ENCODE assay signal across 8 cellular contexts in genomic region chr19:35935911-35936737, GRCh38. TPM values are rescaled to one million over a fixed set of nuclear protein-coding genes. Genes with fewer than 3 reads are reported as not detected.
A peak's percentile ranks its signal among the peaks of the same experiment; 100 is the strongest.
DNase-seq lines count a peak whose midpoint lies in the region; ATAC-seq and TF ChIP-seq lines count a peak whose summit lies in the region.

A gene with protein sequence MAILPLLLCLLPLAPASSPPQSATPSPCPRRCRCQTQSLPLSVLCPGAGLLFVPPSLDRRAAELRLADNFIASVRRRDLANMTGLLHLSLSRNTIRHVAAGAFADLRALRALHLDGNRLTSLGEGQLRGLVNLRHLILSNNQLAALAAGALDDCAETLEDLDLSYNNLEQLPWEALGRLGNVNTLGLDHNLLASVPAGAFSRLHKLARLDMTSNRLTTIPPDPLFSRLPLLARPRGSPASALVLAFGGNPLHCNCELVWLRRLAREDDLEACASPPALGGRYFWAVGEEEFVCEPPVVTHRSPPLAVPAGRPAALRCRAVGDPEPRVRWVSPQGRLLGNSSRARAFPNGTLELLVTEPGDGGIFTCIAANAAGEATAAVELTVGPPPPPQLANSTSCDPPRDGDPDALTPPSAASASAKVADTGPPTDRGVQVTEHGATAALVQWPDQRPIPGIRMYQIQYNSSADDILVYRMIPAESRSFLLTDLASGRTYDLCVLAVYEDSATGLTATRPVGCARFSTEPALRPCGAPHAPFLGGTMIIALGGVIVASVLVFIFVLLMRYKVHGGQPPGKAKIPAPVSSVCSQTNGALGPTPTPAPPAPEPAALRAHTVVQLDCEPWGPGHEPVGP (plus strand): TSS chr19:35936374. CDS start chr19:35939426, 3,052 bp downstream.

- in situ Hi-C loops in GM13977 (cut with MboI; ENCODE audit: low pct_unique_long_range_greater_than_20kb, low sequenced_read_pairs, unreplicated experiment), result no loop called here

- H3K4me3 ChIP-seq in coronary artery, result peak within 1 kb of the TSS; percentile 87

- ATAC-seq in left lobe of liver, result peak; percentile 64
- ATAC-seq in HG02610 (IDR thresholded peaks at IDR 0.05; ENCODE audit: unreplicated experiment), result no peak
- no peak for ATAC-seq in GM19452 (IDR thresholded peaks at IDR 0.05; ENCODE audit: unreplicated experiment)

- TF ChIP-seq CTCF in GM13977 (IDR thresholded peaks at IDR 0.05; ENCODE audit: extremely low read depth, insufficient read depth, missing control alignments) (no peak), coronary artery (IDR thresholded peaks at IDR 0.05) (no peak)

- DNase-seq in GM13977 (ENCODE audit: low spot score), result peak; percentile 89
- DNase-seq in NCI-H2227 (lab: John Stamatoyannopoulos, UW; ENCODE audit: unreplicated experiment), result peak; percentile 100
- peak; percentile 74 for DNase-seq in activated CD4-positive, alpha-beta T cell treated with anti-CD3 and anti-CD28 coated beads for 48 hours
- DNase-seq in coronary artery (ENCODE audit: low spot score), result peak; percentile 78
- DNase-seq in left lobe of liver (ENCODE audit: low spot score), result peak; percentile 75
- DNase-seq in stimulated activated CD4-positive, alpha-beta T cell treated with anti-CD3 and anti-CD28 coated beads, Interleukin-15, amount 100 ng/mL, for 24 hours, result peak; percentile 83

- H3K27ac ChIP-seq in coronary artery, result peak within 1 kb of the TSS; percentile 51 to 93

RNA-seq across cellular contexts. Expression of the gene that starts here (rescaled TPM):
- total RNA-seq in left lobe of liver, result 8.4 TPM
